In the genomic region with DNA sequence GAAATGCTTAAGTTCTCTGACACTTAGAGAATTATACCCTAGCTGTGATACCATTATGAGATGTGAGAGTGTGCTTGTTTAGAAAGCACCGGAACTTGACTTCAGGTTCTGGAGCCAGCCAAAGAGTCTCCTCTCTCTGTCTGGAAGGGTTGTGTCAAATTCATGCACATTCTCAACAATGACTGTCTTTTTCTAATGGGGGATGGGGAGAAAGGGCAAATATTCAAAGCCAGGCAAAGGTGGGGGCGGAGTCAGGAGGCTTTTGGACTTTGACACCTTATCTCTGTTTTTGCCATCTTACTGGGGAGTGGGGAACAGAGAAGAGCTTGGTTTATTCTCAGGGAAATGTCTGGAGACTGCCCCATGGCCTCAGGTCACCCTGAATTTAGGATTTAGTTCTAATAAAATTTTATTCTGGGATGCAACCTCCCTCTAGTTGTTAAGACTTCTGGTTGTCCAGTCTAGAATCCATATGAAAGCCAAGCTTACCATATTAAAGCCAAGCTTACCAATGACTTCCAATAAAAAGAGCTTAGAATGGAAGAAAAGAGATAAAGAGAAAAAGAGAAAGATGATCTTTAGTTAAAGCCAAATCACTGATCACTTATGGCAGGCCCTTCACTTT, we compare ENCODE assay signal across 21 cellular contexts. TPM values are rescaled to one million over a fixed set of nuclear protein-coding genes. Genes with fewer than 3 reads are reported as not detected.
A peak's percentile ranks its signal among the peaks of the same experiment; 100 is the strongest.
DNase-seq lines count a peak whose midpoint lies in the region; ATAC-seq and TF ChIP-seq lines count a peak whose summit lies in the region.
"Had no signal": no experiment of that assay in that cellular context is flagged by ENCODE, and none has a peak within 500 bp of the region (broad histone marks: within the 10 kb centered on the region; RNA-seq: fewer than 3 reads in every experiment).

No MANE protein-coding gene starts in this region.

- 49% methylated on average over 2 of the region's 2 CpGs for WGBS in hepatocyte (ENCODE audit: low lambda C conversion rate, missing lambda C conversion rate)
- 72% methylated on average over 2 of the region's 2 CpGs for WGBS in liver

- no peaks in the 10 kb centered on the region for H4K20me1 ChIP-seq in hepatocyte (ENCODE audit: insufficient read depth, poor library complexity, severe bottlenecking)
- H4K20me1 ChIP-seq: BLaER1 had no signal

- H3K79me2 ChIP-seq in hepatocyte = no peaks in the 10 kb centered on the region

- DNase-seq in activated naive CD4-positive, alpha-beta T cell treated with Interleukin-2 at 50 U/mL for 16 hours = no peak
- DNase-seq in OCI-M1 (lab: John Stamatoyannopoulos, UW) = peak; percentile 39
- peak; percentile 63 for DNase-seq in hepatocyte (ENCODE audit: low spot score)
- DNase-seq in activated CD4-positive, alpha-beta T cell treated with anti-CD3 and anti-CD28 coated beads for 48 hours = no peak
- no peak for DNase-seq in activated naive CD8-positive, alpha-beta T cell treated with anti-CD3 and anti-CD28 coated beads, Interleukin-2, amount 50 U/mL, for 24 hours
- DNase-seq: Calu3; CD8-positive, alpha-beta T cell; DMS53; DMS79 treated with DMSO at 0.1 percent for 48 hours; GF-D8; H7; HCEC 1CT had no signal

- H3K4me3 ChIP-seq in hepatocyte (no peak overlapping the region), liver (ENCODE audit: low read depth in 1 of 3, low read length in 3 of 3) (no peak overlapping the region)
- H3K4me3 ChIP-seq: BLaER1, GM23248 had no signal

- H3K36me3 Mint-ChIP-seq in activated naive CD4-positive, alpha-beta T cell treated with anti-CD3 and anti-CD28 coated beads, Interleukin-2, amount 50 U/mL, for 24 hours = no peaks in the 10 kb centered on the region
- H3K36me3 Mint-ChIP-seq in activated naive CD8-positive, alpha-beta T cell treated with anti-CD3 and anti-CD28 coated beads, Interleukin-2, amount 50 U/mL, for 24 hours (ENCODE audit: low read depth) = no peaks in the 10 kb centered on the region
- H3K36me3 Mint-ChIP-seq: CD4-positive, CD25-positive, alpha-beta regulatory T cell; CD8-positive, alpha-beta T cell had no signal

- no peaks in the 10 kb centered on the region for H3K9me2 ChIP-seq in hepatocyte (replicated peaks; ENCODE audit: insufficient read depth)

- peak overlapping the region; percentile 48 for H3K27ac Mint-ChIP-seq in activated naive CD4-positive, alpha-beta T cell treated with anti-CD3 and anti-CD28 coated beads, Interleukin-2, amount 50 U/mL, for 24 hours
- no peak overlapping the region for H3K27ac Mint-ChIP-seq in activated naive CD8-positive, alpha-beta T cell treated with anti-CD3 and anti-CD28 coated beads, Interleukin-2, amount 50 U/mL, for 24 hours
- H3K27ac Mint-ChIP-seq: B cell; CD4-positive, CD25-positive, alpha-beta regulatory T cell; CD8-positive, alpha-beta T cell had no signal

- peak overlapping the region; percentile 7 for H2AFZ ChIP-seq in hepatocyte
- H2AFZ ChIP-seq: GM23248 had no signal

- H3K27ac ChIP-seq in hepatocyte (peak overlapping the region; percentile 50), liver (ENCODE audit: low read depth in 1 of 2, low read length in 2 of 2) (no peak overlapping the region)
- H3K27ac ChIP-seq: 22Rv1, BLaER1, C4-2B, GM23248 had no signal

- no peaks in the 10 kb centered on the region for H3K27me3 Mint-ChIP-seq in activated naive CD4-positive, alpha-beta T cell treated with anti-CD3 and anti-CD28 coated beads, Interleukin-2, amount 50 U/mL, for 24 hours
- peaks cover 8% of the 10 kb centered on the region for H3K27me3 Mint-ChIP-seq in activated naive CD8-positive, alpha-beta T cell treated with anti-CD3 and anti-CD28 coated beads, Interleukin-2, amount 50 U/mL, for 24 hours

- H3K4me3 Mint-ChIP-seq in activated naive CD4-positive, alpha-beta T cell treated with anti-CD3 and anti-CD28 coated beads, Interleukin-2, amount 50 U/mL, for 24 hours = no peak overlapping the region
- no peak overlapping the region for H3K4me3 Mint-ChIP-seq in activated naive CD8-positive, alpha-beta T cell treated with anti-CD3 and anti-CD28 coated beads, Interleukin-2, amount 50 U/mL, for 24 hours
- H3K4me3 Mint-ChIP-seq: B cell; CD4-positive, CD25-positive, alpha-beta regulatory T cell; CD8-positive, alpha-beta T cell had no signal

- H3K36me3 ChIP-seq in hepatocyte (replicated peaks; ENCODE audit: insufficient read depth, low read depth) (no peaks in the 10 kb centered on the region), liver (ENCODE audit: control insufficient read depth in 4 of 4, insufficient read depth in 3 of 4, low read depth in 1 of 4, low read length in 3 of 4) (no peaks in the 10 kb centered on the region)
- H3K36me3 ChIP-seq: BLaER1 had no signal

- no peaks in the 10 kb centered on the region for H3K9me3 Mint-ChIP-seq in activated naive CD4-positive, alpha-beta T cell treated with anti-CD3 and anti-CD28 coated beads, Interleukin-2, amount 50 U/mL, for 24 hours
- no peaks in the 10 kb centered on the region for H3K9me3 Mint-ChIP-seq in activated naive CD8-positive, alpha-beta T cell treated with anti-CD3 and anti-CD28 coated beads, Interleukin-2, amount 50 U/mL, for 24 hours
- H3K9me3 Mint-ChIP-seq: CD4-positive, CD25-positive, alpha-beta regulatory T cell; CD8-positive, alpha-beta T cell had no signal

- no peak for TF ChIP-seq RAD21 in liver (IDR thresholded peaks at IDR 0.05)

- H3K4me1 ChIP-seq in hepatocyte (ENCODE audit: insufficient read depth) = peaks cover 10% of the 10 kb centered on the region
- no peaks in the 10 kb centered on the region for H3K4me1 ChIP-seq in liver (ENCODE audit: control insufficient read depth in 4 of 4, insufficient read depth in 4 of 4, low read length in 3 of 4)
- H3K4me1 ChIP-seq: BLaER1 had no signal

- ATAC-seq in activated naive CD8-positive, alpha-beta T cell treated with anti-CD3 and anti-CD28 coated beads, Interleukin-2, amount 50 U/mL, for 24 hours = no peak
- no peak for ATAC-seq in GM18907 (IDR thresholded peaks at IDR 0.05; ENCODE audit: unreplicated experiment)
- ATAC-seq: CD8-positive, alpha-beta T cell had no signal

- TF ChIP-seq CTCF in hepatocyte (IDR thresholded peaks at IDR 0.05; ENCODE audit: poor library complexity) = no peak
- TF ChIP-seq CTCF in liver (IDR thresholded peaks at IDR 0.05; ENCODE audit: low read depth, low read length, missing input control) = no peak

- H3K9ac ChIP-seq in liver (ENCODE audit: low read depth in 1 of 2, low read length in 2 of 2) = no peak overlapping the region
- H3K9ac ChIP-seq: BLaER1, GM23248 had no signal

- no peaks in the 10 kb centered on the region for H3K9me3 ChIP-seq in hepatocyte (ENCODE audit: low read depth)
- H3K9me3 ChIP-seq in liver (ENCODE audit: control insufficient read depth in 4 of 4, low read length in 3 of 4) = no peaks in the 10 kb centered on the region
- H3K9me3 ChIP-seq: BLaER1 had no signal

- H3K27me3 ChIP-seq in hepatocyte (no peaks in the 10 kb centered on the region), liver (ENCODE audit: control insufficient read depth in 4 of 4, insufficient read depth in 4 of 4, low read length in 3 of 4) (no peaks in the 10 kb centered on the region)
- H3K27me3 ChIP-seq: BLaER1 had no signal

- peak overlapping the region; percentile 11 for H3K4me2 ChIP-seq in hepatocyte
- H3K4me2 ChIP-seq: BLaER1 had no signal

- H3K4me1 Mint-ChIP-seq in activated naive CD4-positive, alpha-beta T cell treated with anti-CD3 and anti-CD28 coated beads, Interleukin-2, amount 50 U/mL, for 24 hours = no peaks in the 10 kb centered on the region
- H3K4me1 Mint-ChIP-seq in activated naive CD8-positive, alpha-beta T cell treated with anti-CD3 and anti-CD28 coated beads, Interleukin-2, amount 50 U/mL, for 24 hours = no peaks in the 10 kb centered on the region
- H3K4me1 Mint-ChIP-seq: B cell had no signal

TF ChIP-seq in liver, 16 proteins besides CTCF, POLR2A, EP300 and RAD21:
- TF ChIP-seq SP1 (IDR thresholded peaks at IDR 0.05) = no peak
- TF ChIP-seq, protein P1, sequence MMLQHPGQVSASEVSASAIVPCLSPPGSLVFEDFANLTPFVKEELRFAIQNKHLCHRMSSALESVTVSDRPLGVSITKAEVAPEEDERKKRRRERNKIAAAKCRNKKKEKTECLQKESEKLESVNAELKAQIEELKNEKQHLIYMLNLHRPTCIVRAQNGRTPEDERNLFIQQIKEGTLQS (IDR thresholded peaks at IDR 0.05) = no peak
- no peak for TF ChIP-seq TAF1 (conservative IDR thresholded peaks at IDR 0.05)
- peak; percentile 25 to 42 for TF ChIP-seq HNF4A (conservative IDR thresholded peaks at IDR 0.05)
- no peak for TF ChIP-seq FOXA1 (IDR thresholded peaks at IDR 0.05)
- TF ChIP-seq EGR1 (IDR thresholded peaks at IDR 0.05; ENCODE audit: low read depth in 2 of 2) = no peak
- TF ChIP-seq GABPA (IDR thresholded peaks at IDR 0.05 in 1 of 2, conservative IDR thresholded peaks at IDR 0.05 in 1 of 2) = no peak

RNA-seq across cellular contexts. Expression of a gene that starts 28.2 kb away (rescaled TPM):
- 56.8 and 61.8 TPM in 2 replicates for total RNA-seq in hepatocyte
- 25.9 and 41.1 TPM in 2 replicates for polyA plus RNA-seq in hepatocyte
- 10 to 100 TPM; 20.2 to 22.0 TPM for total RNA-seq in liver
- 10 to 100 TPM; 10.9 to 12.9 TPM for polyA plus RNA-seq in liver

Comparison
In these comparisons a context has a peak if more than half of its experiments do, and no peak if none do; other contexts are left out.
1. DNase-seq: peak in OCI-M1 (single experiment) and hepatocyte (single experiment); none in activated naive CD4-positive, alpha-beta T cell treated with Interleukin-2 at 50 U/mL for 16 hours (single experiment), activated CD4-positive, alpha-beta T cell treated with anti-CD3 and anti-CD28 coated beads for 48 hours (single experiment) and activated naive CD8-positive, alpha-beta T cell treated with anti-CD3 and anti-CD28 coated beads, Interleukin-2, amount 50 U/mL, for 24 hours (single experiment).